In genomic region chr4:45554423-45554822, GRCh38 we compare ENCODE assay signal across 27 cellular contexts.
DNase-seq lines count a peak whose midpoint lies in the region; ATAC-seq and TF ChIP-seq lines count a peak whose summit lies in the region.
"Had no signal": no experiment of that assay in that cellular context is flagged by ENCODE, and none has a peak within 500 bp of the region (broad histone marks: within the 10 kb centered on the region; RNA-seq: fewer than 3 reads in every experiment).

No MANE protein-coding gene starts in this region.

- TF ChIP-seq POLR2A in breast epithelium (IDR thresholded peaks at IDR 0.05) (no peak), erythroblast (IDR thresholded peaks at IDR 0.05; ENCODE audit: low read length) (no peak), body of pancreas (IDR thresholded peaks at IDR 0.05) (no peak)

- H3K36me3 ChIP-seq in breast epithelium (peaks cover 4% of the 10 kb centered on the region), body of pancreas (replicated peaks in 1 of 2; ENCODE audit: insufficient read depth in 1 of 2, low read depth in 2 of 2) (no peaks in the 10 kb centered on the region)
- H3K36me3 ChIP-seq: heart right ventricle, WERI-Rb-1 had no signal

- no peaks in the 10 kb centered on the region for H3K36me3 Mint-ChIP-seq in MCF 10A (ENCODE audit: insufficient read depth, unreplicated experiment)
- H3K36me3 Mint-ChIP-seq in activated naive CD4-positive, alpha-beta T cell treated with anti-CD3 and anti-CD28 coated beads for 36 hours (ENCODE audit: low read depth) = no peaks in the 10 kb centered on the region
- H3K36me3 Mint-ChIP-seq: activated naive CD4-positive, alpha-beta T cell treated with anti-CD3 and anti-CD28 coated beads, Interleukin-2, amount 50 U/mL, for 24 hours; CD8-positive, alpha-beta T cell; memory B cell; stimulated activated effector memory CD8-positive, alpha-beta T cell treated with anti-CD3 and anti-CD28 coated beads, Interleukin-12 subunit alpha, Interleukin-12 subunit beta, amount 100 ng/mL, for 72 hours had no signal

- CTCF ChIA-PET in MCF 10A (lab: Yijun Ruan, JAX) = interaction anchor here (0.5 to 1.7 kb wide), 4 partner anchors 416 to 1480 kb away, joined by 3 to 7 read pairs (median 3); no protein-coding TSS in a partner anchor
- CTCF ChIA-PET in activated naive CD4-positive, alpha-beta T cell treated with anti-CD3 and anti-CD28 coated beads for 36 hours (lab: Charles Lee) = no interaction called here

- H3K4me3 ChIP-seq in breast epithelium (no peak overlapping the region), body of pancreas (no peak overlapping the region)
- H3K4me3 ChIP-seq: heart right ventricle had no signal

- no TSS peak for BruUV-seq in MCF 10A (replicated peaks; lab: Mats Ljungman, UMichigan)

- POLR2A ChIA-PET in MCF 10A (lab: Yijun Ruan, JAX) = interaction anchor here (0.6 to 0.7 kb wide), 2 partner anchors 13 to 717 kb away, joined by 3 to 4 read pairs; no protein-coding TSS in a partner anchor

- no peaks in the 10 kb centered on the region for H3K27me3 Mint-ChIP-seq in MCF 10A (ENCODE audit: insufficient read depth, unreplicated experiment)
- H3K27me3 Mint-ChIP-seq in activated naive CD4-positive, alpha-beta T cell treated with anti-CD3 and anti-CD28 coated beads for 36 hours (ENCODE audit: low read depth) = no peaks in the 10 kb centered on the region
- H3K27me3 Mint-ChIP-seq: activated naive CD4-positive, alpha-beta T cell treated with anti-CD3 and anti-CD28 coated beads, Interleukin-2, amount 50 U/mL, for 24 hours; memory B cell had no signal

- H3K4me3 Mint-ChIP-seq in MCF 10A (ENCODE audit: unreplicated experiment) = no peak overlapping the region
- no peak overlapping the region for H3K4me3 Mint-ChIP-seq in activated naive CD4-positive, alpha-beta T cell treated with anti-CD3 and anti-CD28 coated beads for 36 hours
- H3K4me3 Mint-ChIP-seq: activated naive CD4-positive, alpha-beta T cell treated with anti-CD3 and anti-CD28 coated beads, Interleukin-2, amount 50 U/mL, for 24 hours; CD8-positive, alpha-beta T cell; memory B cell; nephron; stimulated activated effector memory CD8-positive, alpha-beta T cell treated with anti-CD3 and anti-CD28 coated beads, Interleukin-12 subunit alpha, Interleukin-12 subunit beta, amount 100 ng/mL, for 72 hours; T-helper 2 cell treated with Interferon-gamma antibody and Interleukin-4, amounts not matched to agents 5 μg/mL and 100 μg/mL, for 36 hours had no signal

- H3K4me1 ChIP-seq in breast epithelium (no peaks in the 10 kb centered on the region), body of pancreas (no peaks in the 10 kb centered on the region)

- H3K27me3 ChIP-seq in breast epithelium (no peaks in the 10 kb centered on the region), body of pancreas (no peaks in the 10 kb centered on the region)
- H3K27me3 ChIP-seq: heart right ventricle had no signal

- H3K9me3 ChIP-seq in breast epithelium (no peaks in the 10 kb centered on the region), body of pancreas (no peaks in the 10 kb centered on the region)
- H3K9me3 ChIP-seq: heart right ventricle had no signal

- TF ChIP-seq CTCF in MCF 10A (IDR thresholded peaks at IDR 0.05; ENCODE audit: unreplicated experiment) (no peak), breast epithelium (IDR thresholded peaks at IDR 0.05) (no peak), body of pancreas (IDR thresholded peaks at IDR 0.05) (no peak)

- intact Hi-C loops in MCF 10A (cut with micrococcal nuclease) (loop anchor here (5.0 to 10.0 kb wide), 3 partner anchors 190 to 1008 kb away; no protein-coding TSS in a partner anchor), breast epithelium (cut with DNase I; ENCODE audit: low total_unique reads) (no loop called here), body of pancreas (cut with DNase I) (no loop called here)
- intact Hi-C loops in activated naive CD4-positive, alpha-beta T cell treated with anti-CD3 and anti-CD28 coated beads for 36 hours (cut with micrococcal nuclease) = no loop called here

- DNase-seq in MCF 10A (ENCODE audit: unreplicated experiment) (peak; percentile 68), breast epithelium (ENCODE audit: low spot score in 2 of 2) (no peak), NCI-H446 treated with DMSO at 0.1 percent for 48 hours (lab: John Stamatoyannopoulos, UW) (peak; percentile 6), erythroblast (lab: John Stamatoyannopoulos, UW) (peak; percentile 70 to 92), superior temporal gyrus (ENCODE audit: extremely low spot score) (peak; percentile 46), body of pancreas (no peak), SW480 (ENCODE audit: low spot score) (no peak)
- DNase-seq in activated naive CD4-positive, alpha-beta T cell treated with anti-CD3 and anti-CD28 coated beads for 36 hours = no peak
- DNase-seq: 8988T; activated CD4-positive, alpha-beta T cell treated with anti-CD3 and anti-CD28 coated beads for 48 hours; activated CD8-positive, alpha-beta memory T cell treated with anti-CD3 and anti-CD28 coated beads for 24 hours; activated T-cell treated with anti-CD3 and anti-CD28 coated beads for 4 hours; AML-193; amniotic stem cell; CD8-positive, alpha-beta T cell; effector CD4-positive, alpha-beta T cell; heart right ventricle; IMR-90; SHP77; trophoblast cell; WERI-Rb-1 had no signal

- H3K27ac ChIP-seq in breast epithelium (no peak overlapping the region), body of pancreas (no peak overlapping the region)
- H3K27ac ChIP-seq: heart right ventricle, WERI-Rb-1 had no signal

- H3K9me3 Mint-ChIP-seq in MCF 10A (ENCODE audit: unreplicated experiment) = no peaks in the 10 kb centered on the region
- H3K9me3 Mint-ChIP-seq in activated naive CD4-positive, alpha-beta T cell treated with anti-CD3 and anti-CD28 coated beads for 36 hours = peaks cover 2% of the 10 kb centered on the region
- H3K9me3 Mint-ChIP-seq: activated naive CD4-positive, alpha-beta T cell treated with anti-CD3 and anti-CD28 coated beads, Interleukin-2, amount 50 U/mL, for 24 hours; nephron had no signal

- no peak for ATAC-seq in body of pancreas
- ATAC-seq: CD8-positive, alpha-beta T cell; stimulated activated effector memory CD8-positive, alpha-beta T cell treated with anti-CD3 and anti-CD28 coated beads, Interleukin-12 subunit alpha, Interleukin-12 subunit beta, amount 100 ng/mL, for 72 hours had no signal

- peaks cover 4% of the 10 kb centered on the region for H3K4me1 Mint-ChIP-seq in MCF 10A (ENCODE audit: insufficient read depth, unreplicated experiment)
- H3K4me1 Mint-ChIP-seq in activated naive CD4-positive, alpha-beta T cell treated with anti-CD3 and anti-CD28 coated beads for 36 hours (ENCODE audit: low read depth) = no peaks in the 10 kb centered on the region
- H3K4me1 Mint-ChIP-seq: activated naive CD4-positive, alpha-beta T cell treated with anti-CD3 and anti-CD28 coated beads, Interleukin-2, amount 50 U/mL, for 24 hours; memory B cell; nephron; stimulated activated effector memory CD8-positive, alpha-beta T cell treated with anti-CD3 and anti-CD28 coated beads, Interleukin-12 subunit alpha, Interleukin-12 subunit beta, amount 100 ng/mL, for 72 hours had no signal

- WGBS in body of pancreas, 2 donors = 46 to 54% methylated on average over 1 of the region's 1 CpG

- H3K27ac Mint-ChIP-seq in MCF 10A (ENCODE audit: low read depth, unreplicated experiment) = no peak overlapping the region
- no peak overlapping the region for H3K27ac Mint-ChIP-seq in activated naive CD4-positive, alpha-beta T cell treated with anti-CD3 and anti-CD28 coated beads for 36 hours
- H3K27ac Mint-ChIP-seq: activated naive CD4-positive, alpha-beta T cell treated with anti-CD3 and anti-CD28 coated beads, Interleukin-2, amount 50 U/mL, for 24 hours; activated T-helper 2 cell treated with anti-CD3 and anti-CD28 coated beads, Interferon-gamma antibody, Interleukin-2, Interleukin-4, amounts not matched to agents 10 μg/mL and 5 μg/mL and 100 μg/mL, durations not matched to agents 14 hours and 24 hours and 36 hours; CD8-positive, alpha-beta T cell; memory B cell; nephron; stimulated activated effector memory CD8-positive, alpha-beta T cell treated with anti-CD3 and anti-CD28 coated beads, Interleukin-12 subunit alpha, Interleukin-12 subunit beta, amount 100 ng/mL, for 72 hours; T-helper 2 cell treated with Interferon-gamma antibody and Interleukin-4, amounts not matched to agents 5 μg/mL and 100 μg/mL, for 36 hours had no signal

Comparison
In these comparisons a context has a peak if more than half of its experiments do, and no peak if none do; other contexts are left out.
1. DNase-seq: peak in MCF 10A (single experiment), NCI-H446 treated with DMSO at 0.1 percent for 48 hours (single experiment), erythroblast (2 of 2) and superior temporal gyrus (single experiment); none in breast epithelium (0 of 2), body of pancreas (0 of 4), activated naive CD4-positive, alpha-beta T cell treated with anti-CD3 and anti-CD28 coated beads for 36 hours (single experiment) and SW480 (single experiment).